In the genomic region with DNA sequence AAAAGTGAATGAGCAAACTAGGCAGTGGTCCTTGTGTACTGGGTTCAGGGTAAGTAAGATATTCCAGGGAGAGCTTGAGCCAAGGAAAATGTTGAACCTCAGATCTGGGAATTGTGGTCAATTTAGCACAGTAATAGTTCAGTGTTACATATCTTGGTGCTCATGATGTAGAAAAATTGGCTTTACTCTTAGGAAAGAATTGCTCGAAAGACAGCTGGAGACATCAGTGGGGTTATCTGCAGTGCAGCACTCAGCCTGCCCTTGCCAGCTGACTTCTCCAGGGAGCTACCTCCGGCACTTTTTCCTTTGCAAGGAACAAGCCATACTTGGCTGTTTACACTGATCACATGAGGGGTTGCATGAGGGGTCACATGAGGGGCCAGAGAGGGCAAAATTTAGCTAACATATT, we compare ENCODE assay signal across 19 cellular contexts.
DNase-seq lines count a peak whose midpoint lies in the region; ATAC-seq and TF ChIP-seq lines count a peak whose summit lies in the region.
"Had no signal": no experiment of that assay in that cellular context is flagged by ENCODE, and none has a peak within 500 bp of the region (broad histone marks: within the 10 kb centered on the region; RNA-seq: fewer than 3 reads in every experiment).

No MANE protein-coding gene starts in this region.

- TF ChIP-seq POLR2A in body of pancreas (IDR thresholded peaks at IDR 0.05) = no peak

- H4K20me1 ChIP-seq in neural progenitor cell (ENCODE audit: low read depth) = no peaks in the 10 kb centered on the region

- DNase-seq in body of pancreas = peak in 3 of 4 donors; percentile 6 to 15 (median 13)
- peak; percentile 63 for DNase-seq in left ventricle myocardium inferior
- no peak for DNase-seq in neural progenitor cell (ENCODE audit: low spot score)
- DNase-seq in tibial artery = peak; percentile 40 to 68
- no peak for DNase-seq in stimulated activated CD4-positive, alpha-beta T cell treated with anti-CD3 and anti-CD28 coated beads, Interleukin-4, amount 100 ng/mL, for 1 hour
- DNase-seq in activated naive CD4-positive, alpha-beta T cell treated with anti-CD3 and anti-CD28 coated beads for 36 hours = no peak
- no peak for DNase-seq in stimulated activated naive CD4-positive, alpha-beta T cell treated with Interleukin-2 at 50 U/mL for 16 hours (lab: John Stamatoyannopoulos, UW)
- no peak for DNase-seq in activated CD4-positive, alpha-beta T cell treated with anti-CD3 and anti-CD28 coated beads for 48 hours
- DNase-seq: activated T-cell treated with anti-CD3 and anti-CD28 coated beads, Interleukin-2, amount 50 U/mL, for 72 hours; CD4-positive, CD25-positive, alpha-beta regulatory T cell; DMS 273 treated with DMSO at 0.1 percent for 48 hours; hypothalamus; IMR-90; NCI-H1417 treated with DMSO at 0.1 percent for 48 hours; NCI-H526; RPMI8226; stimulated activated CD4-positive, alpha-beta T cell treated with anti-CD3 and anti-CD28 coated beads, Interleukin-15, amount 100 ng/mL, for 24 hours had no signal

- H3K4me1 ChIP-seq in body of pancreas (no peaks in the 10 kb centered on the region), left ventricle myocardium inferior (no peaks in the 10 kb centered on the region), neural progenitor cell (no peaks in the 10 kb centered on the region), tibial artery (no peaks in the 10 kb centered on the region)

- H3K4me3 Mint-ChIP-seq in neural progenitor cell = no peak overlapping the region
- no peak overlapping the region for H3K4me3 Mint-ChIP-seq in activated naive CD4-positive, alpha-beta T cell treated with anti-CD3 and anti-CD28 coated beads for 36 hours
- H3K4me3 Mint-ChIP-seq: activated T-cell treated with anti-CD3 and anti-CD28 coated beads, Interleukin-2, amount 50 U/mL, for 72 hours; CD4-positive, CD25-positive, alpha-beta regulatory T cell had no signal

- CTCF ChIA-PET in activated naive CD4-positive, alpha-beta T cell treated with anti-CD3 and anti-CD28 coated beads for 36 hours (lab: Charles Lee) = no interaction called here

- H3K27me3 ChIP-seq in body of pancreas = no peaks in the 10 kb centered on the region
- H3K27me3 ChIP-seq in left ventricle myocardium inferior (ENCODE audit: low read depth) = no peaks in the 10 kb centered on the region
- H3K27me3 ChIP-seq in neural progenitor cell = no peaks in the 10 kb centered on the region
- no peaks in the 10 kb centered on the region for H3K27me3 ChIP-seq in tibial artery

- no peaks in the 10 kb centered on the region for H3K36me3 Mint-ChIP-seq in neural progenitor cell
- H3K36me3 Mint-ChIP-seq in activated naive CD4-positive, alpha-beta T cell treated with anti-CD3 and anti-CD28 coated beads for 36 hours (ENCODE audit: low read depth) = no peaks in the 10 kb centered on the region
- H3K36me3 Mint-ChIP-seq: CD4-positive, CD25-positive, alpha-beta regulatory T cell had no signal

- H3K36me3 ChIP-seq in body of pancreas (replicated peaks in 1 of 2; ENCODE audit: insufficient read depth in 1 of 2, low read depth in 2 of 2) (no peaks in the 10 kb centered on the region), left ventricle myocardium inferior (no peaks in the 10 kb centered on the region), neural progenitor cell (peaks cover 9% of the 10 kb centered on the region), tibial artery (no peaks in the 10 kb centered on the region)

- H2AFZ ChIP-seq in neural progenitor cell (replicated peaks) = peak overlapping the region; percentile 10

- intact Hi-C loops in body of pancreas (cut with DNase I) = no loop called here
- intact Hi-C loops in left ventricle myocardium inferior (cut with micrococcal nuclease) = no loop called here
- intact Hi-C loops in tibial artery (cut with DNase I; ENCODE audit: low total_unique reads) = no loop called here
- intact Hi-C loops in activated naive CD4-positive, alpha-beta T cell treated with anti-CD3 and anti-CD28 coated beads for 36 hours (cut with micrococcal nuclease) = no loop called here

- TF ChIP-seq CTCF in body of pancreas (IDR thresholded peaks at IDR 0.05) = no peak
- no peak for TF ChIP-seq CTCF in left ventricle myocardium inferior (IDR thresholded peaks at IDR 0.05; ENCODE audit: borderline replicate concordance)
- TF ChIP-seq CTCF in neural progenitor cell (IDR thresholded peaks at IDR 0.05) = no peak
- TF ChIP-seq CTCF in tibial artery (IDR thresholded peaks at IDR 0.05) = no peak

- H3K9me3 Mint-ChIP-seq in neural progenitor cell = peaks cover 10% of the 10 kb centered on the region
- H3K9me3 Mint-ChIP-seq in activated naive CD4-positive, alpha-beta T cell treated with anti-CD3 and anti-CD28 coated beads for 36 hours = peaks cover 16% of the 10 kb centered on the region

- H3K4me3 ChIP-seq in body of pancreas = no peak overlapping the region
- H3K4me3 ChIP-seq in left ventricle myocardium inferior = no peak overlapping the region
- no peak overlapping the region for H3K4me3 ChIP-seq in neural progenitor cell
- H3K4me3 ChIP-seq in tibial artery = no peak overlapping the region

- 17% methylated on average over 2 of the region's 2 CpGs for WGBS in body of pancreas, 2 donors

- H3K27me3 Mint-ChIP-seq in neural progenitor cell (ENCODE audit: insufficient read depth, low read depth) = peaks cover 2% of the 10 kb centered on the region
- no peaks in the 10 kb centered on the region for H3K27me3 Mint-ChIP-seq in activated naive CD4-positive, alpha-beta T cell treated with anti-CD3 and anti-CD28 coated beads for 36 hours (ENCODE audit: low read depth)

- no peaks in the 10 kb centered on the region for H3K9me3 ChIP-seq in body of pancreas
- peaks cover 55% of the 10 kb centered on the region for H3K9me3 ChIP-seq in left ventricle myocardium inferior (replicated peaks)
- peaks cover 19% of the 10 kb centered on the region for H3K9me3 ChIP-seq in neural progenitor cell (ENCODE audit: low read depth)
- H3K9me3 ChIP-seq in tibial artery = peaks cover 0 to 18% (median 0%) of the 10 kb centered on the region in 3 donors

- H3K27ac Mint-ChIP-seq in neural progenitor cell = no peak overlapping the region
- no peak overlapping the region for H3K27ac Mint-ChIP-seq in activated naive CD4-positive, alpha-beta T cell treated with anti-CD3 and anti-CD28 coated beads for 36 hours
- H3K27ac Mint-ChIP-seq: activated naive CD4-positive, alpha-beta T cell treated with anti-CD3 and anti-CD28 coated beads, Interleukin-2, amount 50 U/mL, for 72 hours; activated T-cell treated with anti-CD3 and anti-CD28 coated beads, Interleukin-2, amount 50 U/mL, for 72 hours; CD4-positive, CD25-positive, alpha-beta regulatory T cell had no signal

- no peaks in the 10 kb centered on the region for H3K79me2 ChIP-seq in neural progenitor cell (ENCODE audit: low read depth)

- H3K9ac ChIP-seq in neural progenitor cell = no peak overlapping the region

- H3K4me1 Mint-ChIP-seq in neural progenitor cell = no peaks in the 10 kb centered on the region
- H3K4me1 Mint-ChIP-seq in activated naive CD4-positive, alpha-beta T cell treated with anti-CD3 and anti-CD28 coated beads for 36 hours (ENCODE audit: low read depth) = no peaks in the 10 kb centered on the region
- H3K4me1 Mint-ChIP-seq: CD4-positive, CD25-positive, alpha-beta regulatory T cell had no signal

- H3F3A ChIP-seq in neural progenitor cell (ENCODE audit: low read depth) = no peaks in the 10 kb centered on the region

- no peak overlapping the region for H3K4me2 ChIP-seq in neural progenitor cell

- H3K27ac ChIP-seq in body of pancreas = no peak overlapping the region
- H3K27ac ChIP-seq in left ventricle myocardium inferior (replicated peaks) = peak overlapping the region; percentile 28
- no peak overlapping the region for H3K27ac ChIP-seq in neural progenitor cell
- H3K27ac ChIP-seq in tibial artery = no peak overlapping the region

- peak; percentile 52 for ATAC-seq in body of pancreas
- ATAC-seq: activated CD4-positive, CD25-positive, alpha-beta regulatory T cell treated with anti-CD3 and anti-CD28 coated beads, Interleukin-2, amount 50 U/mL, for 24 hours; activated naive CD4-positive, alpha-beta T cell treated with anti-CD3 and anti-CD28 coated beads, Interleukin-2, amount 50 U/mL, for 72 hours; activated T-cell treated with anti-CD3 and anti-CD28 coated beads, Interleukin-2, amount 50 U/mL, for 72 hours had no signal

Comparison
In these comparisons a context has a peak if more than half of its experiments do, and no peak if none do; other contexts are left out.
1. DNase-seq: peak in body of pancreas (3 of 4), left ventricle myocardium inferior (single experiment) and tibial artery (2 of 2); none in neural progenitor cell (single experiment), stimulated activated CD4-positive, alpha-beta T cell treated with anti-CD3 and anti-CD28 coated beads, Interleukin-4, amount 100 ng/mL, for 1 hour (single experiment), activated naive CD4-positive, alpha-beta T cell treated with anti-CD3 and anti-CD28 coated beads for 36 hours (single experiment), stimulated activated naive CD4-positive, alpha-beta T cell treated with Interleukin-2 at 50 U/mL for 16 hours (single experiment) and activated CD4-positive, alpha-beta T cell treated with anti-CD3 and anti-CD28 coated beads for 48 hours (single experiment).